Comparison of ENCODE assay signal across 8 cellular contexts in the genomic region with DNA sequence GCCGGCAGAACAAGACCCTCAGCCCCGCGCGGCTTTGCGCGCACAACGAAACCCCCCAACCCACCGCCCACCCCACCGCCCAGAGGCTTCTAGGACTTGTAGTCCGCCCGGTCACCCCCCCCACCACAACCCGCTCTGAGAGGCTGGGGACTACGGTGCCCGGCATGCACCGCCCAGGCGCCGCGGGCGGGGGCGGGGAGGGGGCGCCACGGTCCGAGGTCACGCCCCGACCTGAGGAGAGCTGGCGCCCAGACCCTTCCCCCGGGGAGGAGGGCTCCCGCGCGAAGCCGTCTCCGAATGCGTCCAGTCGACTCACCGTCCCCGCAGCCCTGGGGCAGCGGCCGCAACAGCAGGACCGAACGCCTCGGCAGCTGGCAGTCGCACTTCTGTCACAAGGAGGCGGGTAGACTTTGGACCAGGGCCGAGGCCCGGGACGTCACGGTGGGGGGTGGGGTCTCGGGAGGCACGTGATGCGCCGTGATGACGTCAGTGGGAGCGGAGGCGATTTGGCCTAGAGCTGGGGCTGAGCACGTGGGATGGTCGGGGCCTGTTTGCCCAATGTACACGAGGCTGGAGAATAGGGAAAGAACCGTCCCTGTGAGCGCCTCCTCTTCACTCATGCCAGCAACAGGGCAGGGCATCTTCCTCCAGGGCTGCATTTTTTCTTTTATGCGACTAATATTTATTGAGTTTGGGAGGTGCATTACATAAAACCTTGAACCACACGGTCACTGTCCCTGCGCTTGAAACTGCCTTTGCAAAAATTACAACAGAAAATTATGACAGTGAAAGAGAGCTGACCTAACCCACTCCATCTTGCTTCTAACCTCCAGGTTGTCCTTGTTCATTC. TPM values are rescaled to one million over a fixed set of nuclear protein-coding genes. Genes with fewer than 3 reads are reported as not detected.
DNase-seq lines count a peak whose midpoint lies in the region; ATAC-seq, FAIRE-seq and TF ChIP-seq lines count a peak whose summit lies in the region.

A gene (minus strand): TSS at position 388 of the 850 bp plus-strand sequence. CDS start 24,643 bp downstream, outside the sequence.

- WGBS in mesodermal cell (ENCODE audit: insufficient coverage in 2 of 2), 2 experiments, result 1 to 10% methylated on average over 33 to 46 of the region's 62 CpGs

- peaks cover 9% of the 10 kb centered on the region for H3K4me1 ChIP-seq in NT2/D1 (ENCODE audit: insufficient read depth, insufficient read length)
- H3K4me1 ChIP-seq in mesodermal cell (ENCODE audit: control insufficient read depth, insufficient read depth, low read length, poor library complexity, severe bottlenecking), result peaks cover 3% of the 10 kb centered on the region

- POLR2A ChIA-PET in CD4-positive, alpha-beta T cell (lab: Charles Lee), result interaction anchor here (0.8 to 3.8 kb wide), 17 partner anchors 9 to 230 kb away, joined by 3 to 45 read pairs (median 5); a partner anchor contains a TSS

- peak within 1 kb of the TSS; percentile 91 for H3K4me3 Mint-ChIP-seq in CD4-positive, alpha-beta T cell
- peak within 1 kb of the TSS; percentile 92 for H3K4me3 Mint-ChIP-seq in endothelial cell (ENCODE audit: unreplicated experiment)

- intact Hi-C loops in CD4-positive, alpha-beta T cell (cut with DNase I, micrococcal nuclease), result loop anchor here in 1 of 2 experiments (2.0 to 5.0 kb wide), 2 partner anchors 62 to 79 kb away; a partner anchor contains a TSS

- H3K9me3 ChIP-seq in CD4-positive, alpha-beta T cell (ENCODE audit: control insufficient read depth, low read length), result no peaks in the 10 kb centered on the region
- H3K9me3 ChIP-seq in NT2/D1 (ENCODE audit: insufficient read depth, low read length), result peaks cover 17% of the 10 kb centered on the region
- H3K9me3 ChIP-seq in mesodermal cell (ENCODE audit: control insufficient read depth, low read length), result peaks cover 20% of the 10 kb centered on the region

- ATAC-seq in CD4-positive, alpha-beta T cell (ENCODE audit: poor library complexity), result peak; percentile 77
- ATAC-seq in GM19468 (IDR thresholded peaks at IDR 0.05; ENCODE audit: extremely low read depth, unreplicated experiment), result peak; percentile 36

- no peaks in the 10 kb centered on the region for H3K27me3 ChIP-seq in CD4-positive, alpha-beta T cell (ENCODE audit: control insufficient read depth, insufficient read depth, low read length)
- peaks cover 10% of the 10 kb centered on the region for H3K27me3 ChIP-seq in NT2/D1 (ENCODE audit: insufficient read depth, insufficient read length)

- peaks cover 40% of the 10 kb centered on the region for H3K4me1 Mint-ChIP-seq in CD4-positive, alpha-beta T cell (ENCODE audit: low read depth)
- H3K4me1 Mint-ChIP-seq in endothelial cell (ENCODE audit: unreplicated experiment), result peaks cover 11% of the 10 kb centered on the region

- H3K36me3 ChIP-seq in NT2/D1 (ENCODE audit: insufficient read depth, insufficient read length, low read length) (peaks cover 25% of the 10 kb centered on the region), mesodermal cell (ENCODE audit: control insufficient read depth, insufficient read depth, low read length) (peaks cover 20% of the 10 kb centered on the region)

- H3K9ac ChIP-seq in NT2/D1 (ENCODE audit: insufficient read length, low read depth), result peak within 1 kb of the TSS; percentile 88

- peak within 1 kb of the TSS; percentile 89 for H3K27ac Mint-ChIP-seq in CD4-positive, alpha-beta T cell
- peak within 1 kb of the TSS; percentile 30 for H3K27ac Mint-ChIP-seq in endothelial cell (ENCODE audit: unreplicated experiment)

- peak; percentile 89 to 97 (median 93) for DNase-seq in CD4-positive, alpha-beta T cell
- peak; percentile 94 for DNase-seq in HTR-8/SVneo (ENCODE audit: insufficient read length, low spot score)
- peak; percentile 95 for DNase-seq in NT2/D1 (ENCODE audit: low read depth, low spot score)
- DNase-seq in activated T-cell treated with anti-CD3 and anti-CD28 coated beads for 1 hour (ENCODE audit: low read depth), result peak; percentile 92
- peak; percentile 96 for DNase-seq in endothelial cell (ENCODE audit: low spot score)
- peak; percentile 88 for DNase-seq in stimulated activated CD8-positive, alpha-beta memory T cell treated with anti-CD3 and anti-CD28 coated beads, Interleukin-15, amount 100 ng/mL, for 24 hours (ENCODE audit: low read depth)

- H3K27ac ChIP-seq in CD4-positive, alpha-beta T cell (ENCODE audit: low read depth, low read length), result peak within 1 kb of the TSS; percentile 89
- peak within 1 kb of the TSS; percentile 92 for H3K27ac ChIP-seq in mesodermal cell (ENCODE audit: low read depth, low read length, severe bottlenecking)

- FAIRE-seq in HTR-8/SVneo (lab: Jason Lieb, UNC), result peak; percentile 99

- CTCF ChIA-PET in CD4-positive, alpha-beta T cell (lab: Charles Lee), result interaction anchor here (0.7 to 3.1 kb wide), 6 partner anchors 10 to 267 kb away, joined by 3 to 15 read pairs (median 4); a partner anchor contains a TSS

- H3K4me3 ChIP-seq in NT2/D1 (ENCODE audit: insufficient read length, low read depth) (peak within 1 kb of the TSS; percentile 81), mesodermal cell (ENCODE audit: extremely low read depth, insufficient read depth, low read length, poor library complexity, severe bottlenecking) (peak within 1 kb of the TSS; percentile 90)

- no peaks in the 10 kb centered on the region for H3K27me3 Mint-ChIP-seq in CD4-positive, alpha-beta T cell
- peaks cover 13% of the 10 kb centered on the region for H3K27me3 Mint-ChIP-seq in endothelial cell (ENCODE audit: unreplicated experiment)

- H3K9me3 Mint-ChIP-seq in CD4-positive, alpha-beta T cell, result no peaks in the 10 kb centered on the region
- peaks cover 8% of the 10 kb centered on the region for H3K9me3 Mint-ChIP-seq in endothelial cell (ENCODE audit: unreplicated experiment)

- H3K36me3 Mint-ChIP-seq in CD4-positive, alpha-beta T cell (ENCODE audit: low read depth), result peaks cover 11% of the 10 kb centered on the region
- H3K36me3 Mint-ChIP-seq in endothelial cell (ENCODE audit: low read depth, unreplicated experiment), result peaks cover 15% of the 10 kb centered on the region

- TF ChIP-seq CTCF in CD4-positive, alpha-beta T cell (IDR thresholded peaks at IDR 0.05), result no peak
- peak; percentile 19 for TF ChIP-seq CTCF in endothelial cell (IDR thresholded peaks at IDR 0.05; ENCODE audit: unreplicated experiment)

RNA-seq across cellular contexts. Expression of the gene that starts here (rescaled TPM):
- total RNA-seq in CD4-positive, alpha-beta T cell, result 10 to 100 TPM; 19.5 to 22.4 TPM
- total RNA-seq in endothelial cell (ENCODE audit: unreplicated experiment), result 25.6 TPM
- polyA plus RNA-seq in mesodermal cell (2013, experiment 1 of 2), result 42.1 TPM
- 35.3 TPM for polyA plus RNA-seq in mesodermal cell (2013, experiment 2 of 2)

Comparison
In these comparisons a context has a peak if more than half of its experiments do, and no peak if none do; other contexts are left out.
1. Peak in every context shown above with its lines: DNase-seq, ATAC-seq, H3K4me3 ChIP-seq and H3K27ac ChIP-seq.